Comparison of ENCODE assay signal across 27 cellular contexts in the genomic region with DNA sequence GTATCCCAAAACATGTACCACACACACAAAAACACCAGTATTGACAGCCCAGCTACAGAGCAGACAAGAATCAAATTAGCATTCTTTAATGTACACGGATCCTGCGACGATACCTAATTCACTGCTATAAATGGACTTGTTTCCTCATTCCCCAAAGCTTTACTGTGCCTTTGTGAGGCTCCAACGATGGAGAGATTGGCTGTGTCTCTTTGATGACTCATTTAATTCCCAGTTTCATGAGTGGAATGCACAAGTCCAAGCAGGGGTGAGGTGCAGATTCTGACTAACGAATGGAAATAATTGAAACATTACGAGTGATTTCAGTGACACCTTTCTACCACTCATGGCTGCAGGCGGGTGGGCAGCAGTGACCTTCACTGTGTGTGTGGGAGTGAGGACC.
DNase-seq lines count a peak whose midpoint lies in the region; ATAC-seq, FAIRE-seq and TF ChIP-seq lines count a peak whose summit lies in the region.
"Had no signal": no experiment of that assay in that cellular context is flagged by ENCODE, and none has a peak within 500 bp of the region (broad histone marks: within the 10 kb centered on the region; RNA-seq: fewer than 3 reads in every experiment).

No MANE protein-coding gene starts in this region.

- H3K4me1 ChIP-seq in breast epithelium (no peaks in the 10 kb centered on the region), RWPE2 (ENCODE audit: insufficient read depth, poor library complexity, severe bottlenecking) (no peaks in the 10 kb centered on the region), esophagus squamous epithelium (peaks cover 0 to 11% (median 0%) of the 10 kb centered on the region in 3 donors), kidney (ENCODE audit: control insufficient read depth in 1 of 2, insufficient read depth in 1 of 2, low read depth in 1 of 2, low read length in 2 of 2) (no peaks in the 10 kb centered on the region)
- H3K4me1 ChIP-seq: A549, Caco-2, neural progenitor cell, spleen, tibial nerve had no signal

- TF ChIP-seq POLR2A in breast epithelium (IDR thresholded peaks at IDR 0.05), result no peak
- TF ChIP-seq POLR2A in esophagus squamous epithelium (IDR thresholded peaks at IDR 0.05), result no peak

- peaks cover 0 to 9% of the 10 kb centered on the region in 2 donors for H3K9me3 ChIP-seq in breast epithelium
- H3K9me3 ChIP-seq in RWPE2 (ENCODE audit: severe bottlenecking), result no peaks in the 10 kb centered on the region
- peaks cover 0 to 7% (median 0%) of the 10 kb centered on the region in 3 donors for H3K9me3 ChIP-seq in esophagus squamous epithelium
- H3K9me3 ChIP-seq in kidney (ENCODE audit: control insufficient read depth in 1 of 2, low read length in 2 of 2), result no peaks in the 10 kb centered on the region
- H3K9me3 ChIP-seq: A549, Caco-2 had no signal

- DNase-seq in T47D (ENCODE audit: low read depth in 1 of 2, low spot score in 1 of 2) (peak; percentile 7 to 71), breast epithelium (ENCODE audit: low spot score in 2 of 2) (no peak), RWPE2 (ENCODE audit: low spot score) (no peak), esophagus squamous epithelium (lab: John Stamatoyannopoulos, UW) (no peak), urothelium cell line (ENCODE audit: low spot score) (peak; percentile 44), HPDE6-E6E7 (ENCODE audit: extremely low spot score) (no peak), middle frontal gyrus (ENCODE audit: extremely low spot score, low spot score) (no peak), kidney (no peak)
- DNase-seq: activated CD4-positive, alpha-beta T cell treated with anti-CD3 and anti-CD28 coated beads for 36 hours; activated effector memory CD4-positive, alpha-beta T cell treated with Interleukin-2 at 50 U/mL for 16 hours; activated naive CD8-positive, alpha-beta T cell treated with anti-CD3 and anti-CD28 coated beads, Interleukin-2, amount 10 ng/mL, durations not matched to agents 7 days and 5 days; activated T-cell treated with anti-CD3 and anti-CD28 coated beads for 4 hours; Caco-2; dorsolateral prefrontal cortex; foreskin melanocyte; MM.1S; NCI-H1417 treated with DMSO at 0.1 percent for 48 hours; NCI-H2081; NCI-H82; right cardiac atrium; spleen; T-helper 2 cell had no signal

- 43 to 73% methylated on average over 7 of the region's 7 CpGs for WGBS in esophagus squamous epithelium, 2 donors

- FAIRE-seq in urothelium cell line (lab: Jason Lieb, UNC) (no peak), kidney (lab: Jason Lieb, UNC) (no peak)
- FAIRE-seq: A549, GM12878 had no signal

- no peaks in the 10 kb centered on the region for H3K36me3 ChIP-seq in breast epithelium
- H3K36me3 ChIP-seq in RWPE2 (ENCODE audit: low read depth), result no peaks in the 10 kb centered on the region
- H3K36me3 ChIP-seq in esophagus squamous epithelium, result no peaks in the 10 kb centered on the region
- no peaks in the 10 kb centered on the region for H3K36me3 ChIP-seq in kidney (ENCODE audit: control insufficient read depth in 1 of 2, insufficient read depth in 2 of 2, low read length in 2 of 2)
- H3K36me3 ChIP-seq: neural progenitor cell, spleen, tibial nerve had no signal

- H3K9ac ChIP-seq in kidney (ENCODE audit: low read length in 2 of 2), result no peak overlapping the region
- H3K9ac ChIP-seq: neural progenitor cell had no signal

- in situ Hi-C loops in T47D (cut with HindIII; ENCODE audit: low pct_unique_long_range_greater_than_20kb, low sequenced_read_pairs), result no loop called here

- H3K27ac ChIP-seq in breast epithelium, result no peak overlapping the region
- H3K27ac ChIP-seq in RWPE2 (ENCODE audit: poor library complexity, severe bottlenecking), result no peak overlapping the region
- H3K27ac ChIP-seq in esophagus squamous epithelium, result peak overlapping the region; percentile 62 to 70 (median 66)
- no peak overlapping the region for H3K27ac ChIP-seq in kidney (ENCODE audit: low read depth in 2 of 2, low read length in 2 of 2)
- H3K27ac ChIP-seq: A549, dorsolateral prefrontal cortex, neural progenitor cell, spleen, tibial nerve had no signal

- intact Hi-C loops in breast epithelium (cut with DNase I; ENCODE audit: low total_unique reads) (no loop called here), esophagus squamous epithelium (cut with DNase I) (no loop called here), kidney (cut with DNase I) (no loop called here)

- ATAC-seq in RWPE2 (ENCODE audit: low read depth), result 0 out of 3 replicates have a peak, but pooled peaks have one; percentile 21
- ATAC-seq: A549; activated CD4-positive, alpha-beta T cell treated with anti-CD3 and anti-CD28 coated beads for 36 hours; GM12878; right cardiac atrium; SK-N-SH treated with all-trans-retinoic acid at 6 μM for 48 hours had no signal

- H3K4me3 ChIP-seq in breast epithelium, result no peak overlapping the region
- H3K4me3 ChIP-seq in RWPE2 (ENCODE audit: severe bottlenecking), result no peak overlapping the region
- no peak overlapping the region for H3K4me3 ChIP-seq in esophagus squamous epithelium
- H3K4me3 ChIP-seq in kidney (ENCODE audit: low read length in 2 of 2), result no peak overlapping the region
- H3K4me3 ChIP-seq: A549, dorsolateral prefrontal cortex, GM12878, neural progenitor cell, spleen, tibial nerve had no signal

- H3K27me3 ChIP-seq in breast epithelium (no peaks in the 10 kb centered on the region), RWPE2 (ENCODE audit: insufficient read depth, poor library complexity, severe bottlenecking) (no peaks in the 10 kb centered on the region), esophagus squamous epithelium (no peaks in the 10 kb centered on the region)
- H3K27me3 ChIP-seq: neural progenitor cell, tibial nerve had no signal

- no peak for TF ChIP-seq CTCF in breast epithelium (IDR thresholded peaks at IDR 0.05)
- no peak for TF ChIP-seq CTCF in RWPE2 (IDR thresholded peaks at IDR 0.05; ENCODE audit: poor library complexity, severe bottlenecking)
- TF ChIP-seq CTCF in esophagus squamous epithelium (IDR thresholded peaks at IDR 0.05), result peak in 1 of 6 experiments; percentile 3
- no peak for TF ChIP-seq CTCF in kidney (IDR thresholded peaks at IDR 0.05; ENCODE audit: borderline replicate concordance, extremely low read depth, insufficient read depth)

Comparison
In these comparisons a context has a peak if more than half of its experiments do, and no peak if none do; other contexts are left out.
1. DNase-seq: peak in T47D (2 of 2) and urothelium cell line (single experiment); none in breast epithelium (0 of 2), RWPE2 (single experiment), esophagus squamous epithelium (single experiment), HPDE6-E6E7 (single experiment), middle frontal gyrus (single experiment) and kidney (single experiment).
2. H3K27ac ChIP-seq: peak in esophagus squamous epithelium (4 of 4); none in breast epithelium (0 of 2), RWPE2 (single experiment) and kidney (0 of 2).